ENCODE assay signal across 24 cellular contexts in the genomic region with DNA sequence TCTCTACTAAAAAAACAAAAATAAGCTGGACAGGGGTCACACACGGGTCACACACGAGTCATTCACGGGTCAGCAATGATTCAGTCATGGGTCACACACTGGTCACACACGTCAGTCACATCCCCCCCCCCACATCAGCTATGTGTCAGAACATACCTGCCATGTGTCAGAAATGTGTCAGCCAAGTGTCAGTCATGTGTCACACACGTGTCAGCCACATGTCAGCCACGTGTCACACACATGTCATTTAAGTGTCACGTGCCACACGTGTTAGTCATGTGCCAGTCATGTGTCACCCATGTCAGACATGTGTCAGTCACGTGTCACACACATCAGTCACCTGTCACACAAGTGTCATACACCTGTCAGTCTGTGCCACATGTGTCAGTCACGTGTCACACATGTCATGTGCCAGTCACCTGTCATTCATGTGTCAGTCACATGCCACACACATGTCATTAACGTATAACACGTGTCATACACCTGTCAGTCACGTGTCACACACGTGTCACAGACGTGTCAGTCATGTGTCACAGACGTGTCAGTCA. TPM values are rescaled to one million over a fixed set of nuclear protein-coding genes. Genes with fewer than 3 reads are reported as not detected.
A peak's percentile ranks its signal among the peaks of the same experiment; 100 is the strongest.
DNase-seq lines count a peak whose midpoint lies in the region; ATAC-seq and TF ChIP-seq lines count a peak whose summit lies in the region.
"Had no signal": no experiment of that assay in that cellular context is flagged by ENCODE, and none has a peak within 500 bp of the region (broad histone marks: within the 10 kb centered on the region; RNA-seq: fewer than 3 reads in every experiment).

No MANE protein-coding gene starts in this region.

- H3K36me3 ChIP-seq in HEK293 (ENCODE audit: control insufficient read depth in 2 of 2, insufficient read depth in 1 of 2, low read length in 2 of 2) (no peaks in the 10 kb centered on the region), mucosa of descending colon (ENCODE audit: low read depth) (no peaks in the 10 kb centered on the region)
- H3K36me3 ChIP-seq: BE2C, thyroid gland had no signal

- H3K27me3 Mint-ChIP-seq in activated T-helper 17 cell treated with anti-CD3 and anti-CD28 coated beads, Interleukin-2, amount 50 U/mL, for 72 hours, result peaks cover 23% of the 10 kb centered on the region
- H3K27me3 Mint-ChIP-seq in activated CD8-positive, alpha-beta T cell treated with anti-CD3 and anti-CD28 coated beads, Interleukin-2, amount 10 ng/mL, durations not matched to agents 7 days and 5 days (ENCODE audit: low read depth), result peaks cover 13% of the 10 kb centered on the region

- no peaks in the 10 kb centered on the region for H3K4me1 ChIP-seq in HEK293 (ENCODE audit: control insufficient read depth, insufficient read depth, low read length)
- no peaks in the 10 kb centered on the region for H3K4me1 ChIP-seq in mucosa of descending colon (ENCODE audit: low read depth)
- H3K4me1 ChIP-seq: BE2C, Caco-2, thyroid gland had no signal

- H3K27ac Mint-ChIP-seq in activated T-helper 17 cell treated with anti-CD3 and anti-CD28 coated beads, Interleukin-2, amount 50 U/mL, for 72 hours, result no peak overlapping the region
- H3K27ac Mint-ChIP-seq in activated CD8-positive, alpha-beta T cell treated with anti-CD3 and anti-CD28 coated beads, Interleukin-2, amount 10 ng/mL, durations not matched to agents 7 days and 5 days, result no peak overlapping the region
- H3K27ac Mint-ChIP-seq: stimulated activated naive B cell treated with anti-CD40 and anti-IgM and Interleukin-4, amounts not matched to agents 10 μg/mL and 1 μg/mL and 100 μg/mL, for 72 hours had no signal

- DNase-seq in NCI-H82 (lab: John Stamatoyannopoulos, UW) (peak; percentile 1), NCI-H82 treated with DMSO at 0.1 percent for 48 hours (lab: John Stamatoyannopoulos, UW; ENCODE audit: unreplicated experiment) (no peak), foreskin fibroblast (peak; percentile 18 to 42), putamen (ENCODE audit: low spot score) (no peak), mucosa of descending colon (no peak)
- DNase-seq in activated CD8-positive, alpha-beta T cell treated with anti-CD3 and anti-CD28 coated beads, Interleukin-2, amount 10 ng/mL, durations not matched to agents 7 days and 5 days, result no peak
- DNase-seq: activated CD8-positive, alpha-beta memory T cell treated with anti-CD3 and anti-CD28 coated beads for 24 hours; BE2C; Caco-2; cerebellar nuclear complex; effector memory CD4-positive, alpha-beta T cell; left colon; MM.1S; NCI-H2029; NCI-H446; stimulated activated CD4-positive, alpha-beta T cell treated with anti-CD3 and anti-CD28 coated beads, Interleukin-12 subunit alpha, Interleukin-12 subunit beta, amount 100 ng/mL, for 4 hours; stimulated activated naive B cell treated with anti-CD40 and anti-IgM and Interleukin-4, amounts not matched to agents 10 μg/mL and 1 μg/mL and 100 μg/mL, for 72 hours; thyroid gland had no signal

- H3K9me3 ChIP-seq in HEK293 (ENCODE audit: control insufficient read depth, insufficient read depth, low read depth, low read length) (no peaks in the 10 kb centered on the region), mucosa of descending colon (no peaks in the 10 kb centered on the region)
- H3K9me3 ChIP-seq: thyroid gland had no signal

- no peaks in the 10 kb centered on the region for H3K9me3 Mint-ChIP-seq in activated T-helper 17 cell treated with anti-CD3 and anti-CD28 coated beads, Interleukin-2, amount 50 U/mL, for 72 hours
- H3K9me3 Mint-ChIP-seq in activated CD8-positive, alpha-beta T cell treated with anti-CD3 and anti-CD28 coated beads, Interleukin-2, amount 10 ng/mL, durations not matched to agents 7 days and 5 days (ENCODE audit: insufficient read depth), result no peaks in the 10 kb centered on the region

- H3K27ac ChIP-seq in HEK293 (ENCODE audit: extremely low read depth, low read depth, low read length), result no peak overlapping the region
- H3K27ac ChIP-seq: 22Rv1, thyroid gland had no signal

- TF ChIP-seq CTCF in HEK293 (tag by site-specific recombination; IDR thresholded peaks at IDR 0.05), result no peak
- TF ChIP-seq CTCF in foreskin fibroblast (IDR thresholded peaks at IDR 0.05; ENCODE audit: low read depth, low read length), result no peak
- TF ChIP-seq CTCF in mucosa of descending colon (IDR thresholded peaks at IDR 0.05), result no peak

- intact Hi-C loops in mucosa of descending colon (cut with DNase I, micrococcal nuclease), result no loop called here

- no peak overlapping the region for H3K4me3 Mint-ChIP-seq in activated T-helper 17 cell treated with anti-CD3 and anti-CD28 coated beads, Interleukin-2, amount 50 U/mL, for 72 hours
- no peak overlapping the region for H3K4me3 Mint-ChIP-seq in activated CD8-positive, alpha-beta T cell treated with anti-CD3 and anti-CD28 coated beads, Interleukin-2, amount 10 ng/mL, durations not matched to agents 7 days and 5 days
- H3K4me3 Mint-ChIP-seq: stimulated activated naive B cell treated with anti-CD40 and anti-IgM and Interleukin-4, amounts not matched to agents 10 μg/mL and 1 μg/mL and 100 μg/mL, for 72 hours had no signal

- peak; percentile 32 for ATAC-seq in activated T-helper 17 cell treated with anti-CD3 and anti-CD28 coated beads, Interleukin-2, amount 50 U/mL, for 72 hours (replicated peaks)
- no peak for ATAC-seq in activated CD8-positive, alpha-beta T cell treated with anti-CD3 and anti-CD28 coated beads, Interleukin-2, amount 10 ng/mL, durations not matched to agents 7 days and 5 days
- no peak for ATAC-seq in mucosa of descending colon
- ATAC-seq: left colon; stimulated activated naive B cell treated with anti-CD40 and anti-IgM and Interleukin-4, amounts not matched to agents 10 μg/mL and 1 μg/mL and 100 μg/mL, for 72 hours had no signal

- CTCF ChIA-PET in HEK293 (lab: Yijun Ruan, JAX), result interaction anchor here (0.9 to 1.6 kb wide), 2 partner anchors 13 to 287 kb away, joined by 3 to 4 read pairs; no protein-coding TSS in a partner anchor
- CTCF ChIA-PET in activated CD8-positive, alpha-beta T cell treated with anti-CD3 and anti-CD28 coated beads, Interleukin-2, amount 10 ng/mL, durations not matched to agents 7 days and 5 days (lab: Charles Lee), result interaction anchor here (1.1 to 1.7 kb wide), 2 partner anchors 13 to 38 kb away, joined by 3 to 7 read pairs; no protein-coding TSS in a partner anchor

- no peaks in the 10 kb centered on the region for H3K36me3 Mint-ChIP-seq in activated T-helper 17 cell treated with anti-CD3 and anti-CD28 coated beads, Interleukin-2, amount 50 U/mL, for 72 hours (ENCODE audit: low read depth)
- no peaks in the 10 kb centered on the region for H3K36me3 Mint-ChIP-seq in activated CD8-positive, alpha-beta T cell treated with anti-CD3 and anti-CD28 coated beads, Interleukin-2, amount 10 ng/mL, durations not matched to agents 7 days and 5 days (ENCODE audit: low read depth)
- H3K36me3 Mint-ChIP-seq: stimulated activated naive B cell treated with anti-CD40 and anti-IgM and Interleukin-4, amounts not matched to agents 10 μg/mL and 1 μg/mL and 100 μg/mL, for 72 hours had no signal

- H3K4me3 ChIP-seq in HEK293 (ENCODE audit: low read depth, low read length) (no peak overlapping the region), foreskin fibroblast (ENCODE audit: low read depth in 1 of 2, low read length in 2 of 2) (no peak overlapping the region), mucosa of descending colon (no peak overlapping the region)
- H3K4me3 ChIP-seq: thyroid gland had no signal

- POLR2A ChIA-PET in HEK293 (lab: Yijun Ruan, JAX), result no interaction called here
- POLR2A ChIA-PET in activated CD8-positive, alpha-beta T cell treated with anti-CD3 and anti-CD28 coated beads, Interleukin-2, amount 10 ng/mL, durations not matched to agents 7 days and 5 days (lab: Charles Lee), result no interaction called here

- no peaks in the 10 kb centered on the region for H3K4me1 Mint-ChIP-seq in activated T-helper 17 cell treated with anti-CD3 and anti-CD28 coated beads, Interleukin-2, amount 50 U/mL, for 72 hours
- no peaks in the 10 kb centered on the region for H3K4me1 Mint-ChIP-seq in activated CD8-positive, alpha-beta T cell treated with anti-CD3 and anti-CD28 coated beads, Interleukin-2, amount 10 ng/mL, durations not matched to agents 7 days and 5 days (ENCODE audit: low read depth)
- H3K4me1 Mint-ChIP-seq: stimulated activated naive B cell treated with anti-CD40 and anti-IgM and Interleukin-4, amounts not matched to agents 10 μg/mL and 1 μg/mL and 100 μg/mL, for 72 hours had no signal

TF ChIP-seq in HEK293, 187 proteins besides CTCF, POLR2A, EP300 and RAD21 (continues in another document):
- no peak for TF ChIP-seq ZNF48 (tag by site-specific recombination; IDR thresholded peaks at IDR 0.05)
- TF ChIP-seq YY2 (tag by site-specific recombination; IDR thresholded peaks at IDR 0.05), result no peak
- no peak for TF ChIP-seq ZBTB7A (tag by site-specific recombination; IDR thresholded peaks at IDR 0.05; ENCODE audit: low read depth)

RNA-seq across cellular contexts. Expression of gene MMP20, which starts 28.7 kb away (rescaled TPM):
- total RNA-seq in activated T-helper 17 cell treated with anti-CD3 and anti-CD28 coated beads, Interleukin-2, amount 50 U/mL, for 72 hours, result not detected
- not detected for total RNA-seq in activated CD8-positive, alpha-beta T cell treated with anti-CD3 and anti-CD28 coated beads, Interleukin-2, amount 10 ng/mL, durations not matched to agents 7 days and 5 days
- not detected for total RNA-seq in mucosa of descending colon
- total RNA-seq: Caco-2, fibroblast of villous mesenchyme, left colon, renal cortical epithelial cell, thyroid gland had no signal

RNA-seq across cellular contexts. Expression of gene MMP27, which starts 51.8 kb away (rescaled TPM):
- not detected for total RNA-seq in activated T-helper 17 cell treated with anti-CD3 and anti-CD28 coated beads, Interleukin-2, amount 50 U/mL, for 72 hours
- not detected for total RNA-seq in activated CD8-positive, alpha-beta T cell treated with anti-CD3 and anti-CD28 coated beads, Interleukin-2, amount 10 ng/mL, durations not matched to agents 7 days and 5 days
- under 1 TPM in 1 of 3 donors, not detected in 2; 0.16 TPM for total RNA-seq in mucosa of descending colon
- total RNA-seq: Caco-2, fibroblast of villous mesenchyme, mononuclear cell, renal cortical epithelial cell had no signal

Comparison
In these comparisons a context has a peak if more than half of its experiments do, and no peak if none do; other contexts are left out.
1. DNase-seq: peak in NCI-H82 (single experiment) and foreskin fibroblast (2 of 2); none in NCI-H82 treated with DMSO at 0.1 percent for 48 hours (single experiment), putamen (single experiment), activated CD8-positive, alpha-beta T cell treated with anti-CD3 and anti-CD28 coated beads, Interleukin-2, amount 10 ng/mL, durations not matched to agents 7 days and 5 days (single experiment) and mucosa of descending colon (0 of 3).